In genomic region chr10:44066211-44066837, GRCh38 we compare ENCODE assay signal across 1 cellular context.
TF ChIP-seq lines count a peak whose summit lies in the region.

No MANE protein-coding gene starts in this region.

TF ChIP-seq in liver, 16 proteins besides CTCF, POLR2A, EP300 and RAD21 (continued from another document):
- TF ChIP-seq REST (IDR thresholded peaks at IDR 0.05) = no peak
- no peak for TF ChIP-seq TAF1 (conservative IDR thresholded peaks at IDR 0.05)
- TF ChIP-seq HNF4G (IDR thresholded peaks at IDR 0.05) = no peak
- no peak for TF ChIP-seq EGR1 (IDR thresholded peaks at IDR 0.05; ENCODE audit: low read depth in 2 of 2)
- no peak for TF ChIP-seq MAX (IDR thresholded peaks at IDR 0.05)
TF ChIP-seq in liver: peak in this region for 0.
